Comparison of ENCODE assay signal across 1 cellular context in the genomic region with DNA sequence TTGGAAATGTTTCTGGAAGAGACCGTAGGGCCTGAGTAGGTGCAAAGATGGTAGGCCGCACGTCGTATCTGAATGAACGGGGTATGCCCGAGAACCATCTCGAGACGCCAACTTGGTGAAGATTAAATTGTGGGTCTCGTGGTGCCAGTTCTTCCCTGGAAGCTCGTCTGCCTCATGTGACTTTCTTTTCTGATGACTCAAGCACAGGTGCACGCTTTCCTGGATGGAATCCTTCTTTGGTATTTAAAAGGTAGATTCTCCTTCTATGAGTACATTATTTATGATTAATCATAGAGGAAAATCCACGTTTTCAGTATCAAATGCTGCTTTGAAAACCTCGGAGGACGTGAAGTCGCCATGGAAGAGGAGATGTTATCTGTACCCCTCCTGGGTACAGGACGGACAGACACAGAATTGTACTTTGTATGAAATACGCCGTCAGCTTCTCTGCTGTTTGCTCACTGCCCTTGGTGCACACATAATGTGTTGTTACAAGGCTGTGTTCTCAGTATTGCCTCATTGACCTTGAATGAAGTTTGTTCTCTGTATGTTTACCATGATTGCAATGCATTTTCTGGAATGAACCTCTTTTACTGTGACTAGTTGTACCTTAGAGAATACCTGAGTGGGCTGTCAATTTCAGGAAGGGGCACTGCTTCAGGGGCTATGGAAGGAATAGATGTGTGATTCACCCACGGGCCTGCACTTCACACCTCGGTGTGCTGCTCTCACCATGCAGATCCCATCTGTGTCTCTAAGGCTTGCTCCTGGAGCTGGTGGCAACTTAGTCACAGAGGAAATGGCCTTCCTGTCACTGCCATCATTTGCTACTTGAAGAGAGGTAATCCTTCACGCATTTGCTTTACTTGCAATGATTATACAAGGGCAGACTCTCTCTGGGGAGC.
TF ChIP-seq lines count a peak whose summit lies in the region.

No MANE protein-coding gene starts in this region.

TF ChIP-seq in HepG2, 621 proteins besides CTCF, POLR2A, EP300 and RAD21 (continued from another document and continues in another):
- TF ChIP-seq, protein P1, sequence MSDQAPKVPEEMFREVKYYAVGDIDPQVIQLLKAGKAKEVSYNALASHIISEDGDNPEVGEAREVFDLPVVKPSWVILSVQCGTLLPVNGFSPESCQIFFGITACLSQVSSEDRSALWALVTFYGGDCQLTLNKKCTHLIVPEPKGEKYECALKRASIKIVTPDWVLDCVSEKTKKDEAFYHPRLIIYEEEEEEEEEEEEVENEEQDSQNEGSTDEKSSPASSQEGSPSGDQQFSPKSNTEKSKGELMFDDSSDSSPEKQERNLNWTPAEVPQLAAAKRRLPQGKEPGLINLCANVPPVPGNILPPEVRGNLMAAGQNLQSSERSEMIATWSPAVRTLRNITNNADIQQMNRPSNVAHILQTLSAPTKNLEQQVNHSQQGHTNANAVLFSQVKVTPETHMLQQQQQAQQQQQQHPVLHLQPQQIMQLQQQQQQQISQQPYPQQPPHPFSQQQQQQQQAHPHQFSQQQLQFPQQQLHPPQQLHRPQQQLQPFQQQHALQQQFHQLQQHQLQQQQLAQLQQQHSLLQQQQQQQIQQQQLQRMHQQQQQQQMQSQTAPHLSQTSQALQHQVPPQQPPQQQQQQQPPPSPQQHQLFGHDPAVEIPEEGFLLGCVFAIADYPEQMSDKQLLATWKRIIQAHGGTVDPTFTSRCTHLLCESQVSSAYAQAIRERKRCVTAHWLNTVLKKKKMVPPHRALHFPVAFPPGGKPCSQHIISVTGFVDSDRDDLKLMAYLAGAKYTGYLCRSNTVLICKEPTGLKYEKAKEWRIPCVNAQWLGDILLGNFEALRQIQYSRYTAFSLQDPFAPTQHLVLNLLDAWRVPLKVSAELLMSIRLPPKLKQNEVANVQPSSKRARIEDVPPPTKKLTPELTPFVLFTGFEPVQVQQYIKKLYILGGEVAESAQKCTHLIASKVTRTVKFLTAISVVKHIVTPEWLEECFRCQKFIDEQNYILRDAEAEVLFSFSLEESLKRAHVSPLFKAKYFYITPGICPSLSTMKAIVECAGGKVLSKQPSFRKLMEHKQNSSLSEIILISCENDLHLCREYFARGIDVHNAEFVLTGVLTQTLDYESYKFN (CRISPR knock-in tag; conservative IDR thresholded peaks at IDR 0.05): peak; percentile 50
- no peak for TF ChIP-seq ZNF761 (CRISPR knock-in tag; conservative IDR thresholded peaks at IDR 0.05)
- TF ChIP-seq EEA1 (CRISPR knock-in tag; IDR thresholded peaks at IDR 0.05; ENCODE audit: borderline replicate concordance): no peak
- TF ChIP-seq PLRG1 (conservative IDR thresholded peaks at IDR 0.05): no peak
- no peak for TF ChIP-seq ZSCAN25 (CRISPR knock-in tag; IDR thresholded peaks at IDR 0.05)
- TF ChIP-seq, protein P2, sequence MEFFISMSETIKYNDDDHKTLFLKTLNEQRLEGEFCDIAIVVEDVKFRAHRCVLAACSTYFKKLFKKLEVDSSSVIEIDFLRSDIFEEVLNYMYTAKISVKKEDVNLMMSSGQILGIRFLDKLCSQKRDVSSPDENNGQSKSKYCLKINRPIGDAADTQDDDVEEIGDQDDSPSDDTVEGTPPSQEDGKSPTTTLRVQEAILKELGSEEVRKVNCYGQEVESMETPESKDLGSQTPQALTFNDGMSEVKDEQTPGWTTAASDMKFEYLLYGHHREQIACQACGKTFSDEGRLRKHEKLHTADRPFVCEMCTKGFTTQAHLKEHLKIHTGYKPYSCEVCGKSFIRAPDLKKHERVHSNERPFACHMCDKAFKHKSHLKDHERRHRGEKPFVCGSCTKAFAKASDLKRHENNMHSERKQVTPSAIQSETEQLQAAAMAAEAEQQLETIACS (CRISPR knock-in tag; IDR thresholded peaks at IDR 0.05): no peak
- peak; percentile 80; the same call in 1 of the 2 replicates for TF ChIP-seq RXRB (CRISPR knock-in tag; IDR thresholded peaks at IDR 0.05; ENCODE audit: borderline replicate concordance)
- no peak for TF ChIP-seq ADNP (CRISPR knock-in tag; IDR thresholded peaks at IDR 0.05)
- no peak for TF ChIP-seq CC2D1A (CRISPR knock-in tag; IDR thresholded peaks at IDR 0.05)
- no peak for TF ChIP-seq WIZ (CRISPR knock-in tag; IDR thresholded peaks at IDR 0.05)
- TF ChIP-seq, protein P3, sequence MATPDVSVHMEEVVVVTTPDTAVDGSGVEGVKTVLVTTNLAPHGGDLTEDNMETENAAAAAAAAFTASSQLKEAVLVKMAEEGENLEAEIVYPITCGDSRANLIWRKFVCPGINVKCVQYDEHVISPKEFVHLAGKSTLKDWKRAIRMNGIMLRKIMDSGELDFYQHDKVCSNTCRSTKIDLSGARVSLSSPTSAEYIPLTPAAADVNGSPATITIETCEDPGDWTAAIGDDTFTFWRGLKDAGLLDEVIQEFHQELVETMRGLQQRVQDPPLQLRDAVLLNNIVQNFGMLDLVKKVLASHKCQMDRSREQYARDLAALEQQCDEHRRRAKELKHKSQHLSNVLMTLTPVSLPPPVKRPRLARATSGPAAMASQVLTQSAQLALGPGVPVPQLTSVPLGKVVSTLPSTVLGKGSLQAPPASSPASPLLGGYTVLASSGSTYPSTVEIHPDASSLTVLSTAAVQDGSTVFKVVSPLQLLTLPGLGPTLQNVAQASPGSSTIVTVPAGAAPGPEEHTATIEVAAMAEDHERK (CRISPR knock-in tag; IDR thresholded peaks at IDR 0.05; ENCODE audit: low read depth): no peak
- no peak for TF ChIP-seq NAIF1 (CRISPR knock-in tag; IDR thresholded peaks at IDR 0.05; ENCODE audit: borderline replicate concordance)
- no peak for TF ChIP-seq ZNF713 (CRISPR knock-in tag; IDR thresholded peaks at IDR 0.05)
- TF ChIP-seq ZNF552 (CRISPR knock-in tag; IDR thresholded peaks at IDR 0.05; ENCODE audit: borderline replicate concordance): no peak
- TF ChIP-seq SMAD1 (CRISPR knock-in tag; IDR thresholded peaks at IDR 0.05; ENCODE audit: borderline replicate concordance, low read depth): no peak
- TF ChIP-seq ARID4A (CRISPR knock-in tag; IDR thresholded peaks at IDR 0.05; ENCODE audit: borderline replicate concordance): no peak
- no peak for TF ChIP-seq RAD51 (IDR thresholded peaks at IDR 0.05; ENCODE audit: borderline replicate concordance)
- TF ChIP-seq, protein P4, sequence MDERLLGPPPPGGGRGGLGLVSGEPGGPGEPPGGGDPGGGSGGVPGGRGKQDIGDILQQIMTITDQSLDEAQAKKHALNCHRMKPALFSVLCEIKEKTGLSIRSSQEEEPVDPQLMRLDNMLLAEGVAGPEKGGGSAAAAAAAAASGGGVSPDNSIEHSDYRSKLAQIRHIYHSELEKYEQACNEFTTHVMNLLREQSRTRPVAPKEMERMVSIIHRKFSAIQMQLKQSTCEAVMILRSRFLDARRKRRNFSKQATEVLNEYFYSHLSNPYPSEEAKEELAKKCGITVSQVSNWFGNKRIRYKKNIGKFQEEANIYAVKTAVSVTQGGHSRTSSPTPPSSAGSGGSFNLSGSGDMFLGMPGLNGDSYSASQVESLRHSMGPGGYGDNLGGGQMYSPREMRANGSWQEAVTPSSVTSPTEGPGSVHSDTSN (CRISPR knock-in tag; IDR thresholded peaks at IDR 0.05): no peak
- TF ChIP-seq HNF1B (CRISPR knock-in tag; IDR thresholded peaks at IDR 0.05): no peak
- TF ChIP-seq ZNF607 (CRISPR knock-in tag; IDR thresholded peaks at IDR 0.05; ENCODE audit: borderline replicate concordance): peak; percentile 68; the same call in 1 of the 2 replicates
- TF ChIP-seq PTBP1 (IDR thresholded peaks at IDR 0.05; ENCODE audit: low read depth, low read length, poor library complexity, severe bottlenecking): no peak
- TF ChIP-seq ZNF7 (CRISPR knock-in tag; IDR thresholded peaks at IDR 0.05): no peak
- no peak for TF ChIP-seq RNF219 (CRISPR knock-in tag; IDR thresholded peaks at IDR 0.05)
- TF ChIP-seq IRF9 (CRISPR knock-in tag; IDR thresholded peaks at IDR 0.05; ENCODE audit: borderline replicate concordance): no peak
- no peak for TF ChIP-seq ZMAT5 (CRISPR knock-in tag; IDR thresholded peaks at IDR 0.05; ENCODE audit: borderline replicate concordance, low read depth)
- TF ChIP-seq ZNF460 (CRISPR knock-in tag; IDR thresholded peaks at IDR 0.05; ENCODE audit: borderline replicate concordance): no peak
- no peak for TF ChIP-seq ZNF563 (CRISPR knock-in tag; IDR thresholded peaks at IDR 0.05)
- TF ChIP-seq SCMH1 (CRISPR knock-in tag; IDR thresholded peaks at IDR 0.05; ENCODE audit: borderline replicate concordance): no peak
- peak; percentile 85; the same call in 1 of the 2 replicates for TF ChIP-seq ZNF331 (CRISPR knock-in tag; IDR thresholded peaks at IDR 0.05)
- TF ChIP-seq TBX3 (IDR thresholded peaks at IDR 0.05; ENCODE audit: borderline replicate concordance): peak; percentile 100
- no peak for TF ChIP-seq KLF13 (CRISPR knock-in tag; IDR thresholded peaks at IDR 0.05)
- TF ChIP-seq ZFP36L1 (CRISPR knock-in tag; IDR thresholded peaks at IDR 0.05): no peak
- TF ChIP-seq, protein P5, sequence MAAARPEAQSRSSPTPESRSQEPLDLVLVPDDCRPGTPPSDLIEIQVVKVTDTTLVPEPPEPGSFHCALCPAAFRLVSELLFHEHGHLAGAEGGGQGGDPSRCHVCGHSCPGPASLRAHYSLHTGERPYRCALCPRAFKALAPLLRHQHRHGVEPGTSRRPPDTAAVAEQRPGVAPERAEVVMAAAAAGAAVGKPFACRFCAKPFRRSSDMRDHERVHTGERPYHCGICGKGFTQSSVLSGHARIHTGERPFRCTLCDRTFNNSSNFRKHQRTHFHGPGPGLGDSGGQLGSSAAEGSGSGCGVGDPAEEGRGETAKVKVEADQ (CRISPR knock-in tag; IDR thresholded peaks at IDR 0.05; ENCODE audit: borderline replicate concordance): no peak
- no peak for TF ChIP-seq HNRNPL (IDR thresholded peaks at IDR 0.05; ENCODE audit: low read depth, low read length)
- no peak for TF ChIP-seq DNMT1 (CRISPR knock-in tag; IDR thresholded peaks at IDR 0.05)
- TF ChIP-seq MAFF (IDR thresholded peaks at IDR 0.05; ENCODE audit: low read depth, low read length): peak; percentile 38
- TF ChIP-seq THYN1 (CRISPR knock-in tag; IDR thresholded peaks at IDR 0.05; ENCODE audit: borderline replicate concordance, low read depth): no peak
- TF ChIP-seq HIVEP1 (CRISPR knock-in tag; IDR thresholded peaks at IDR 0.05): no peak
- TF ChIP-seq NFIB (CRISPR knock-in tag; IDR thresholded peaks at IDR 0.05; ENCODE audit: borderline replicate concordance): no peak
